Comparison of ENCODE assay signal across 23 cellular contexts in the genomic region with DNA sequence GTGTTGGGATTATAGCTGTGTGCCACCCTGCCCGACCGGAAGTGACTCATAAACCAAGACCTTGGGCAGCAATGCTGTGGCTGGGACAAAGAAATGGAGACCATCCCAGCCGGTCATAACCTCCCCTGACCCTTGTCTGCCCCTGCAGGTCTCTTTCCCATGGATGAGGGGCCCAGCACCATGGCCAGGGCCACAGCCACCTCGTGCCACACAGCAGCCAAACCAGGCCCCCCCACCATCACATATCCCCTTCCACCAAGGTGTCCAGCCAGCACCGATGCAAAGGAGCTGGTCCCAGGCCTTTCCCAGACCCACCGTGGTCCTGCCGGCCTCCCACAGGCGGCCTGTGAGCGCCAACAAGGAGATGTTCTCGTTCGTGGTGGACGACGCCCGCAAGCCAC. TPM values are rescaled to one million over a fixed set of nuclear protein-coding genes. Genes with fewer than 3 reads are reported as not detected.
DNase-seq lines count a peak whose midpoint lies in the region; ATAC-seq, FAIRE-seq and TF ChIP-seq lines count a peak whose summit lies in the region.
"Had no signal": no experiment of that assay in that cellular context is flagged by ENCODE, and none has a peak within 500 bp of the region (broad histone marks: within the 10 kb centered on the region; RNA-seq: fewer than 3 reads in every experiment).

No MANE protein-coding gene starts in this region.

- WGBS in SK-N-SH (ENCODE audit: low lambda C conversion rate), result 86% methylated on average over 12 of the region's 14 CpGs
- WGBS in K562 (ENCODE audit: insufficient coverage, low coverage, missing lambda C conversion rate), result 29% methylated on average over 14 of the region's 14 CpGs

- H2AFZ ChIP-seq in SK-N-SH (ENCODE audit: low read depth), result no peak overlapping the region
- H2AFZ ChIP-seq in K562 (ENCODE audit: low read depth, low read length), result no peak overlapping the region

- intact Hi-C loops in K562 (cut with micrococcal nuclease), result no loop called here

- TF ChIP-seq CTCF in SK-N-SH (IDR thresholded peaks at IDR 0.05) (no peak), K562 (IDR thresholded peaks at IDR 0.05 in 2 of 3, conservative IDR thresholded peaks at IDR 0.05 in 1 of 3; ENCODE audit: insufficient read depth in 2 of 3, low read depth in 1 of 3, low read length in 3 of 3) (no peak)

- no peaks in the 10 kb centered on the region for H4K20me1 ChIP-seq in SK-N-SH (ENCODE audit: insufficient read depth)
- no peaks in the 10 kb centered on the region; the same call in 1 of the 2 replicates for H4K20me1 ChIP-seq in K562 (replicated peaks; ENCODE audit: control insufficient read depth, insufficient read depth, low read length)

- no peaks in the 10 kb centered on the region for H3K9me3 ChIP-seq in SK-N-SH
- H3K9me3 ChIP-seq in K562 (replicated peaks; ENCODE audit: control insufficient read depth, insufficient read depth, low read depth, low read length), result no peaks in the 10 kb centered on the region; the same call in 1 of the 2 replicates
- H3K9me3 ChIP-seq: BE2C had no signal

- H3K9ac ChIP-seq in SK-N-SH, result no peak overlapping the region
- H3K9ac ChIP-seq in K562 (ENCODE audit: insufficient read depth in 1 of 2, low read depth in 2 of 2, low read length in 2 of 2), result no peak overlapping the region; a peak in 1 of 4 replicates

- TF ChIP-seq POLR2A in K562 (conservative IDR thresholded peaks at IDR 0.05), result no peak
- TF ChIP-seq POLR2A in H54 (IDR thresholded peaks at IDR 0.05; ENCODE audit: low read depth, low read length), result no peak

- POLR2A ChIA-PET in SK-N-SH (lab: Yijun Ruan, JAX) (no interaction called here), K562 (lab: Yijun Ruan, JAX) (interaction anchor here (0.6 to 1.5 kb wide), 2 partner anchors 10 to 76 kb away, joined by 3 to 5 read pairs; no protein-coding TSS in a partner anchor)

- H3K27ac ChIP-seq in SK-N-SH (ENCODE audit: low read depth in 2 of 2, low read length in 1 of 2) (no peak overlapping the region), K562 (ENCODE audit: extremely low read depth, low read depth, low read length) (no peak overlapping the region)
- H3K27ac ChIP-seq: 22Rv1 had no signal

- no peak for TF ChIP-seq RAD21 in SK-N-SH (IDR thresholded peaks at IDR 0.05; ENCODE audit: low read length)
- no peak for TF ChIP-seq RAD21 in Ishikawa (IDR thresholded peaks at IDR 0.05; ENCODE audit: low read depth)
- TF ChIP-seq RAD21 in K562 (CRISPR knock-in tag; conservative IDR thresholded peaks at IDR 0.05 in 1 of 2, IDR thresholded peaks at IDR 0.05 in 1 of 2), result no peak

- FAIRE-seq in K562 (lab: Jason Lieb, UNC) (no peak), urothelium cell line (lab: Jason Lieb, UNC) (no peak), H54 (lab: Jason Lieb, UNC) (no peak)
- FAIRE-seq: RCC 7860 had no signal

- no peaks in the 10 kb centered on the region for H3K79me2 ChIP-seq in SK-N-SH (ENCODE audit: insufficient read depth)
- H3K79me2 ChIP-seq in K562 (ENCODE audit: control insufficient read depth, insufficient read depth, low read length), result no peaks in the 10 kb centered on the region

- DNase-seq in SK-N-SH (no peak), K562 (ENCODE audit: extremely low read depth in 1 of 4, low spot score in 3 of 4) (no peak), urothelium cell line (ENCODE audit: low spot score) (peak; percentile 22), NCI-H2227 (lab: John Stamatoyannopoulos, UW; ENCODE audit: unreplicated experiment) (no peak), H54 (ENCODE audit: insufficient read length, low spot score) (no peak)
- DNase-seq: BE2C; CD4-positive, CD25-positive, alpha-beta regulatory T cell; COR-L47; DMS 273 treated with DMSO at 0.1 percent for 48 hours; DND-41; GDM1; Karpas-422; NCI-H1105; NCI-H1694; NCI-H510A treated with DMSO at 0.1 percent for 48 hours; NCI-H774; SHP77 had no signal

- H3K27me3 ChIP-seq in SK-N-SH (ENCODE audit: insufficient read depth) (no peaks in the 10 kb centered on the region), K562 (ENCODE audit: control insufficient read depth in 2 of 2, insufficient read depth in 2 of 2, low read length in 2 of 2) (peaks cover 6 to 24% of the 10 kb centered on the region in 2 experiments; a peak in 3 of 5 replicates)
- H3K27me3 ChIP-seq: BE2C had no signal

- no TSS peak for BruUV-seq in K562 (replicated peaks; lab: Mats Ljungman, UMichigan)

- H3K4me3 ChIP-seq in SK-N-SH (ENCODE audit: low read depth in 2 of 2, low read length in 1 of 2) (no peak overlapping the region), K562 (no peak overlapping the region)

- no peaks in the 10 kb centered on the region for H3K9me2 ChIP-seq in SK-N-SH

- ATAC-seq in SK-N-SH treated with all-trans-retinoic acid at 6 μM for 48 hours (no peak), K562 (no peak), GM21786 (IDR thresholded peaks at IDR 0.05; ENCODE audit: unreplicated experiment) (no peak)

- no peaks in the 10 kb centered on the region for H3F3A ChIP-seq in SK-N-SH (replicated peaks; ENCODE audit: insufficient read depth)

- CTCF ChIA-PET in SK-N-SH (lab: Yijun Ruan, JAX), result interaction anchor here (0.9 to 3.6 kb wide), 4 partner anchors 15 to 161 kb away, joined by 3 to 18 read pairs (median 5); no protein-coding TSS in a partner anchor
- CTCF ChIA-PET in K562 (lab: Yijun Ruan, JAX; ENCODE audit: low intra/inter-chr PET ratio), result no interaction called here

- H3K36me3 ChIP-seq in SK-N-SH (replicated peaks in 1 of 2; ENCODE audit: control insufficient read depth in 1 of 2, insufficient read depth in 2 of 2, low read length in 1 of 2) (no peaks in the 10 kb centered on the region), K562 (ENCODE audit: control insufficient read depth, insufficient read depth, low read length) (no peaks in the 10 kb centered on the region)
- H3K36me3 ChIP-seq: BE2C had no signal

- TF ChIP-seq EP300 in SK-N-SH (IDR thresholded peaks at IDR 0.05; ENCODE audit: borderline replicate concordance in 1 of 2, low read depth in 1 of 2, low read length in 1 of 2) (no peak), Ishikawa (IDR thresholded peaks at IDR 0.05; ENCODE audit: borderline replicate concordance) (no peak), K562 (IDR thresholded peaks at IDR 0.05; ENCODE audit: low read length) (no peak)

- H3K4me1 ChIP-seq in SK-N-SH (ENCODE audit: control insufficient read depth in 1 of 2, insufficient read depth in 2 of 2, low read depth in 1 of 2, low read length in 1 of 2) (no peaks in the 10 kb centered on the region; a peak in 1 of 4 replicates), K562 (replicated peaks in 1 of 2; ENCODE audit: control insufficient read depth in 2 of 2, insufficient read depth in 2 of 2, low read length in 2 of 2) (peaks cover 0 to 5% of the 10 kb centered on the region in 2 experiments; a peak in 4 of 5 replicates)
- H3K4me1 ChIP-seq: BE2C had no signal

- no peaks in the 10 kb centered on the region for H3K9me1 ChIP-seq in K562 (ENCODE audit: control insufficient read depth, insufficient read depth, low read length)

- H3K4me2 ChIP-seq in SK-N-SH (no peak overlapping the region), K562 (ENCODE audit: insufficient read depth, low read length) (no peak overlapping the region)

- in situ Hi-C loops in K562 (cut with MboI), result no loop called here

TF ChIP-seq in SK-N-SH, 30 proteins besides CTCF, POLR2A, EP300 and RAD21 (continues in another document):
- TF ChIP-seq CHD2 (IDR thresholded peaks at IDR 0.05; ENCODE audit: low read length, partially characterized antibody), result no peak

TF ChIP-seq in SK-N-SH treated with all-trans-retinoic acid at 6 μM for 48 hours, 23 proteins besides CTCF, POLR2A, EP300 and RAD21:
- no peak for TF ChIP-seq ZNF8 (CRISPR knock-in tag; IDR thresholded peaks at IDR 0.05)
- TF ChIP-seq ISL1 (CRISPR knock-in tag; IDR thresholded peaks at IDR 0.05), result no peak
- no peak for TF ChIP-seq PPARA (CRISPR knock-in tag; IDR thresholded peaks at IDR 0.05; ENCODE audit: borderline replicate concordance)
- no peak for TF ChIP-seq ZFP30 (CRISPR knock-in tag; IDR thresholded peaks at IDR 0.05)

TF ChIP-seq in K562, 482 proteins besides CTCF, POLR2A, EP300 and RAD21:
- TF ChIP-seq, protein P1, sequence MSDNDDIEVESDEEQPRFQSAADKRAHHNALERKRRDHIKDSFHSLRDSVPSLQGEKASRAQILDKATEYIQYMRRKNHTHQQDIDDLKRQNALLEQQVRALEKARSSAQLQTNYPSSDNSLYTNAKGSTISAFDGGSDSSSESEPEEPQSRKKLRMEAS (CRISPR knock-in tag; IDR thresholded peaks at IDR 0.05), result peak; percentile 18; the same call in 1 of the 2 replicates
- TF ChIP-seq ZFP1 (CRISPR knock-in tag; IDR thresholded peaks at IDR 0.05), result no peak
- TF ChIP-seq, protein P2, sequence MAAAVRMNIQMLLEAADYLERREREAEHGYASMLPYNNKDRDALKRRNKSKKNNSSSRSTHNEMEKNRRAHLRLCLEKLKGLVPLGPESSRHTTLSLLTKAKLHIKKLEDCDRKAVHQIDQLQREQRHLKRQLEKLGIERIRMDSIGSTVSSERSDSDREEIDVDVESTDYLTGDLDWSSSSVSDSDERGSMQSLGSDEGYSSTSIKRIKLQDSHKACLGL (CRISPR knock-in tag; IDR thresholded peaks at IDR 0.05; ENCODE audit: borderline replicate concordance, poor library complexity, severe bottlenecking), result no peak
- TF ChIP-seq RBFOX2 (IDR thresholded peaks at IDR 0.05; ENCODE audit: low read depth, low read length), result no peak
TF ChIP-seq in K562: peak in this region for 1.

RNA-seq across cellular contexts. Expression of a gene that starts 42.2 kb away (rescaled TPM):
- polyA plus RNA-seq in SK-N-SH (2012; rRNA removed) (0.48 and 0.55 TPM in 2 replicates), K562 (2011; rRNA removed) (0.01 TPM in 1 of 2 replicates, not detected in the other), K562 (2014; fragmentation: Illumina TruSeq; extraction: Trizol) (1.4 and 2.1 TPM in 2 replicates), K562 (2014; fragmentation: Nextera tagmentation; extraction: Ambion mirVana) (under 1 TPM; 0.32 to 0.45 TPM), K562 (2014; rRNA removed) (1.7 and 1.9 TPM in 2 replicates)
- polyA plus RNA-seq in SK-N-SH (2012; cell fraction: cytosol; rRNA removed), result 0.26 and 0.31 TPM in 2 replicates
- polyA plus RNA-seq in SK-N-SH (2012; cell fraction: nucleus; rRNA removed), result 0.82 and 1.5 TPM in 2 replicates
- total RNA-seq in K562 (2011; cell fraction: chromatin; rRNA removed; ENCODE audit: low replicate concordance), result 0.12 and 0.19 TPM in 2 replicates
- not detected in 2 replicates for total RNA-seq in K562 (2011; cell fraction: nucleolus; rRNA removed)
- 0.07 TPM in 1 of 2 replicates, not detected in the other for total RNA-seq in K562 (2011; cell fraction: nucleoplasm; rRNA removed)
- total RNA-seq in K562 (2014; rRNA removed) (1.4 and 3.1 TPM in 2 replicates), K562 (2014; rRNA removed; fragmentation: Illumina TruSeq; extraction: Trizol) (1.5 and 1.8 TPM in 2 replicates), K562 (2015; rRNA removed; fragmentation: Illumina TruSeq; extraction: Trizol) (2.1 and 2.2 TPM in 2 replicates), K562 (2021) (1.3 and 1.6 TPM in 2 replicates)
- polyA plus RNA-seq in K562 (2011; cell fraction: cytosol; rRNA removed), result 0.04 TPM in 1 of 2 replicates, not detected in the other
- polyA plus RNA-seq in K562 (2011; cell fraction: nucleus; rRNA removed), result 0.06 and 0.10 TPM in 2 replicates
- polyA plus RNA-seq in K562 (2012), result 1.8 and 5.7 TPM in 2 replicates
- polyA minus RNA-seq in K562 (2011; rRNA and poly(A)+ RNA removed), result not detected in 2 replicates
- polyA minus RNA-seq in K562 (2011; cell fraction: cytosol; rRNA and poly(A)+ RNA removed), result not detected in 2 replicates
- polyA minus RNA-seq in K562 (2011; cell fraction: nucleus; rRNA and poly(A)+ RNA removed), result not detected in 2 replicates
- total RNA-seq: CD4-positive, CD25-positive, alpha-beta regulatory T cell; OCI-LY7 had no signal
- polyA plus RNA-seq: CD4-positive, CD25-positive, alpha-beta regulatory T cell had no signal
